In genomic region chr5:11890777-11891176, GRCh38 we compare ENCODE assay signal across 1 cellular context.
TF ChIP-seq lines count a peak whose summit lies in the region.

No MANE protein-coding gene starts in this region.

TF ChIP-seq in WTC11, 78 proteins besides CTCF, POLR2A, EP300 and RAD21 (continued from another document):
- TF ChIP-seq MXD4 (CRISPR knock-in tag; IDR thresholded peaks at IDR 0.05; ENCODE audit: borderline replicate concordance) (no peak), GRHL2 (CRISPR knock-in tag; IDR thresholded peaks at IDR 0.05; ENCODE audit: insufficient replicate concordance, severe bottlenecking) (no peak), USF1 (CRISPR knock-in tag; IDR thresholded peaks at IDR 0.05) (no peak), STAT6 (CRISPR knock-in tag; conservative IDR thresholded peaks at IDR 0.05; ENCODE audit: low read depth) (no peak), HMGA2 (CRISPR knock-in tag; IDR thresholded peaks at IDR 0.05) (no peak), MLX (CRISPR knock-in tag; IDR thresholded peaks at IDR 0.05) (no peak), MYBL2 (CRISPR knock-in tag; IDR thresholded peaks at IDR 0.05) (no peak), NFE2L1 (CRISPR knock-in tag; IDR thresholded peaks at IDR 0.05) (no peak), ATF1 (CRISPR knock-in tag; IDR thresholded peaks at IDR 0.05) (no peak), E2F1 (CRISPR knock-in tag; IDR thresholded peaks at IDR 0.05) (no peak), ZNF317 (CRISPR knock-in tag; IDR thresholded peaks at IDR 0.05; ENCODE audit: borderline replicate concordance, low read depth) (no peak), ZNF512 (CRISPR knock-in tag; IDR thresholded peaks at IDR 0.05; ENCODE audit: borderline replicate concordance) (no peak), ETV6 (CRISPR knock-in tag; IDR thresholded peaks at IDR 0.05) (no peak), JAZF1 (CRISPR knock-in tag; IDR thresholded peaks at IDR 0.05) (no peak)
TF ChIP-seq in WTC11: peak in this region for 0.
